ENCODE assay signal across 8 cellular contexts in genomic region chr6:13453771-13454251, GRCh38. TPM values are rescaled to one million over a fixed set of nuclear protein-coding genes. Genes with fewer than 3 reads are reported as not detected.
DNase-seq lines count a peak whose midpoint lies in the region; ATAC-seq and TF ChIP-seq lines count a peak whose summit lies in the region.

No MANE protein-coding gene starts in this region.

- no peaks in the 10 kb centered on the region for H3K36me3 Mint-ChIP-seq in activated naive CD4-positive, alpha-beta T cell treated with anti-CD3 and anti-CD28 coated beads, Interleukin-2, amount 10 ng/mL, durations not matched to agents 7 days and 5 days
- no peaks in the 10 kb centered on the region for H3K36me3 Mint-ChIP-seq in naive thymus-derived CD8-positive, alpha-beta T cell

- H3K27me3 Mint-ChIP-seq in activated naive CD4-positive, alpha-beta T cell treated with anti-CD3 and anti-CD28 coated beads, Interleukin-2, amount 10 ng/mL, durations not matched to agents 7 days and 5 days = no peaks in the 10 kb centered on the region
- H3K27me3 Mint-ChIP-seq in naive thymus-derived CD8-positive, alpha-beta T cell = no peaks in the 10 kb centered on the region

- peaks cover 2% of the 10 kb centered on the region for H3K9me3 Mint-ChIP-seq in activated naive CD4-positive, alpha-beta T cell treated with anti-CD3 and anti-CD28 coated beads, Interleukin-2, amount 10 ng/mL, durations not matched to agents 7 days and 5 days
- H3K9me3 Mint-ChIP-seq in naive thymus-derived CD8-positive, alpha-beta T cell = no peaks in the 10 kb centered on the region

- peaks cover 31% of the 10 kb centered on the region for H3K4me1 Mint-ChIP-seq in activated naive CD4-positive, alpha-beta T cell treated with anti-CD3 and anti-CD28 coated beads, Interleukin-2, amount 10 ng/mL, durations not matched to agents 7 days and 5 days
- H3K4me1 Mint-ChIP-seq in naive thymus-derived CD8-positive, alpha-beta T cell = peaks cover 17 to 60% (median 25%) of the 10 kb centered on the region in 4 donors

- ATAC-seq in naive thymus-derived CD8-positive, alpha-beta T cell = peak in 1 of 2 donors; percentile 4
- ATAC-seq in HG02884 (IDR thresholded peaks at IDR 0.05; ENCODE audit: unreplicated experiment) = no peak
- no peak for ATAC-seq in HG03521 (IDR thresholded peaks at IDR 0.05; ENCODE audit: unreplicated experiment)
- no peak for ATAC-seq in HG02623 (IDR thresholded peaks at IDR 0.05; ENCODE audit: unreplicated experiment)

- no peak overlapping the region for H3K4me3 Mint-ChIP-seq in activated naive CD4-positive, alpha-beta T cell treated with anti-CD3 and anti-CD28 coated beads, Interleukin-2, amount 10 ng/mL, durations not matched to agents 7 days and 5 days
- H3K4me3 Mint-ChIP-seq in naive thymus-derived CD8-positive, alpha-beta T cell = peak overlapping the region in 8 of 10 donors; percentile 7 to 80 (median 50)

- DNase-seq in HEK293T (ENCODE audit: extremely low spot score) (no peak), NCI-H2196 (lab: John Stamatoyannopoulos, UW; ENCODE audit: unreplicated experiment) (peak; percentile 54), hepatic stellate cell (ENCODE audit: low spot score) (no peak)
- no peak for DNase-seq in activated naive CD4-positive, alpha-beta T cell treated with anti-CD3 and anti-CD28 coated beads, Interleukin-2, amount 10 ng/mL, durations not matched to agents 7 days and 5 days
- no peak for DNase-seq in naive thymus-derived CD8-positive, alpha-beta T cell

- POLR2A ChIA-PET in HEK293T (lab: Yijun Ruan, JAX) = no interaction called here
- POLR2A ChIA-PET in naive thymus-derived CD8-positive, alpha-beta T cell (lab: Charles Lee) = interaction anchor here (0.8 to 1.2 kb wide), 3 partner anchors 9 to 161 kb away, joined by 3 to 6 read pairs (median 3); partner anchors contain the start of genes NOL7 and SIRT5

- CTCF ChIA-PET in HEK293T (lab: Yijun Ruan, JAX) = no interaction called here
- CTCF ChIA-PET in activated naive CD4-positive, alpha-beta T cell treated with anti-CD3 and anti-CD28 coated beads, Interleukin-2, amount 10 ng/mL, durations not matched to agents 7 days and 5 days (lab: Charles Lee) = interaction anchor here (0.6 to 1.4 kb wide), 10 partner anchors 24 to 613 kb away, joined by 3 to 5 read pairs (median 3); no protein-coding TSS in a partner anchor

- H3K27ac Mint-ChIP-seq in activated naive CD4-positive, alpha-beta T cell treated with anti-CD3 and anti-CD28 coated beads, Interleukin-2, amount 10 ng/mL, durations not matched to agents 7 days and 5 days = peak overlapping the region; percentile 59
- peak overlapping the region in 7 of 10 donors; percentile 35 to 93 (median 84) for H3K27ac Mint-ChIP-seq in naive thymus-derived CD8-positive, alpha-beta T cell

TF ChIP-seq in HEK293T, 16 proteins besides CTCF, POLR2A, EP300 and RAD21:
- TF ChIP-seq SP1 (IDR thresholded peaks at IDR 0.05) (no peak), PKNOX1 (IDR thresholded peaks at IDR 0.05) (peak; percentile 66)

RNA-seq across cellular contexts. Expression of gene GFOD1, which starts 33.6 kb away (rescaled TPM):
- 1 to 10 TPM; 1.7 to 2.0 TPM for total RNA-seq in naive thymus-derived CD8-positive, alpha-beta T cell
- polyA plus RNA-seq in naive thymus-derived CD8-positive, alpha-beta T cell = 1 to 10 TPM in 1 of 3 donors, under 1 TPM in 2; 0.08 to 1.2 (median 0.88) TPM
